Comparison of ENCODE assay signal across 9 cellular contexts in the genomic region with DNA sequence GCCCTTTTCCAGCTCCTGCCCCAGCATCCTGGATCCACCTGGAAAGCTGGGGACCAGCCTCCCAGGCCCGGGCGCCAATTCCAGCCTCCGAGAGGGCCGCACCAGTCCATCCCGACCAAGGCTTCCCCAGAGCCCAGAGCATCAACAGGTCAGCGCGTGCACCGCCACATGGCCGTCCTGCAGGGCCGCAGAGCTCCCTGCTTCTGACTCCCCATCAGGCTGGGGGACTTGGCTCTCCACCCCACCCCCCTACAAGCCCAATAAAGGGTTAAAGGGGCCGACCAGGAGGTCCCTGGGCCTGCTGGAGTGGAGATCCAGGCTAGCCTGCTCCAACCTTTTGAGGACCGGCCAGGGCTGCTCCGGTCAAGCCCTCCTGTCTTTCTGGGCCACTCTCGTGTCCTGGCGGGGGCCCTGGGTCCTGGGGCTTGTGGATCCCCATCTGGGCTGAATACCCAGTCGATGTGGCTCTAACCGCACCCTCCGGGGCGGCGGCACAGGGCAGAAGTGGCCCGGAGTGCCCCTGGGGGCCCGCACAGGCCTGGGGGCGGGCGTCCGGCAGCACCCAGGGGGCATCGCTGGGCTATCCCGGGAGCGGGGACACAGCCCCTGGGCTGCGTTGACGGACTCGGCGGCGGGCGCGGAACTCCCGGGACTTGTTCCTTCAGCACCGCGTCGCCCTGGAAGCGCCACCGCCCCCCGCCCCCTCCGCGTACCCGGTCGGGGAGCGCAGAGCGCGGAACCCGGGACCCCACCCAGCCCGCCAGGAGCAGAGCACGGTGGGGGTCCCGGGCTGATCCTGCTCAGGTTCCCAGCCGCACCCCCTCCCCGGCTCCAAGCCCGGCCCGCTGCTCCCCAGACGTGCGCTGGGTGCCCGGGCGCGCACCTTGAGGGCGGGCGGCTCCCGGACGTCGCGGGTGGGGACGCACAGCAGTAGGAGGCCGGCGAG. TPM values are rescaled to one million over a fixed set of nuclear protein-coding genes. Genes with fewer than 3 reads are reported as not detected.
A peak's percentile ranks its signal among the peaks of the same experiment; 100 is the strongest.
DNase-seq lines count a peak whose midpoint lies in the region; ATAC-seq and TF ChIP-seq lines count a peak whose summit lies in the region.
"Had no signal": no experiment of that assay in that cellular context is flagged by ENCODE, and none has a peak within 500 bp of the region (broad histone marks: within the 10 kb centered on the region; RNA-seq: fewer than 3 reads in every experiment).

No MANE protein-coding gene starts in this region.

- peaks cover 14 to 18% of the 10 kb centered on the region in 2 donors for H3K4me1 ChIP-seq in breast epithelium
- H3K4me1 ChIP-seq in left lung = peaks cover 9 to 43% of the 10 kb centered on the region in 2 donors
- H3K4me1 ChIP-seq in thoracic aorta (ENCODE audit: control insufficient read depth in 1 of 2, low read depth in 2 of 2) = peaks cover 7 to 23% of the 10 kb centered on the region in 2 donors

- DNase-seq in activated T-cell treated with anti-CD3 and anti-CD28 coated beads, Interleukin-2, amount 50 U/mL, for 4 hours = no peak
- no peak for DNase-seq in activated T-cell treated with anti-CD3 and anti-CD28 coated beads, Interleukin-2, amount 50 U/mL, for 72 hours
- DNase-seq in breast epithelium (ENCODE audit: low spot score in 2 of 2) (no peak), left lung (peak in 1 of 2 donors; percentile 74), thoracic aorta (ENCODE audit: low spot score) (no peak), mucosa of gallbladder (ENCODE audit: low spot score) (no peak), DMS79 (lab: John Stamatoyannopoulos, UW) (no peak)
- no peak for DNase-seq in stimulated activated CD8-positive, alpha-beta memory T cell treated with anti-CD3 and anti-CD28 coated beads, Interleukin-4, amount 100 ng/mL, for 48 hours

- ATAC-seq in activated T-cell treated with anti-CD3 and anti-CD28 coated beads, Interleukin-2, amount 50 U/mL, for 4 hours = peak; percentile 41 to 49
- no peak for ATAC-seq in activated T-cell treated with anti-CD3 and anti-CD28 coated beads, Interleukin-2, amount 50 U/mL, for 72 hours (replicated peaks in 1 of 2)
- ATAC-seq in left lung (peak; percentile 25), thoracic aorta (ENCODE audit: insufficient number of reproducible peaks, low FRiP score, low read depth) (no peak)

- no peaks in the 10 kb centered on the region for H3K4me1 Mint-ChIP-seq in activated T-cell treated with anti-CD3 and anti-CD28 coated beads, Interleukin-2, amount 50 U/mL, for 4 hours (ENCODE audit: low read depth)
- no peaks in the 10 kb centered on the region for H3K4me1 Mint-ChIP-seq in activated T-cell treated with anti-CD3 and anti-CD28 coated beads, Interleukin-2, amount 50 U/mL, for 72 hours (ENCODE audit: low read depth)
- H3K4me1 Mint-ChIP-seq: stimulated activated memory B cell treated with anti-CD40 and anti-IgM and Interleukin-4, amounts not matched to agents 10 μg/mL and 1 μg/mL and 100 μg/mL, for 72 hours had no signal

- H3K36me3 Mint-ChIP-seq in activated T-cell treated with anti-CD3 and anti-CD28 coated beads, Interleukin-2, amount 50 U/mL, for 4 hours (ENCODE audit: insufficient read depth) = no peaks in the 10 kb centered on the region
- no peaks in the 10 kb centered on the region for H3K36me3 Mint-ChIP-seq in activated T-cell treated with anti-CD3 and anti-CD28 coated beads, Interleukin-2, amount 50 U/mL, for 72 hours (ENCODE audit: insufficient read depth in 2 of 2)
- H3K36me3 Mint-ChIP-seq: stimulated activated memory B cell treated with anti-CD40 and anti-IgM and Interleukin-4, amounts not matched to agents 10 μg/mL and 1 μg/mL and 100 μg/mL, for 72 hours had no signal

- TF ChIP-seq CTCF in breast epithelium (IDR thresholded peaks at IDR 0.05) (no peak), left lung (IDR thresholded peaks at IDR 0.05) (no peak), thoracic aorta (IDR thresholded peaks at IDR 0.05) (no peak)

- peak overlapping the region; percentile 9 to 79 (median 63) for H3K4me3 ChIP-seq in breast epithelium
- peak overlapping the region; percentile 15 to 40 for H3K4me3 ChIP-seq in left lung
- H3K4me3 ChIP-seq in thoracic aorta = peak overlapping the region; percentile 48

- no peaks in the 10 kb centered on the region for H3K9me3 Mint-ChIP-seq in activated T-cell treated with anti-CD3 and anti-CD28 coated beads, Interleukin-2, amount 50 U/mL, for 4 hours
- no peaks in the 10 kb centered on the region for H3K9me3 Mint-ChIP-seq in activated T-cell treated with anti-CD3 and anti-CD28 coated beads, Interleukin-2, amount 50 U/mL, for 72 hours
- H3K9me3 Mint-ChIP-seq: stimulated activated memory B cell treated with anti-CD40 and anti-IgM and Interleukin-4, amounts not matched to agents 10 μg/mL and 1 μg/mL and 100 μg/mL, for 72 hours had no signal

- no peak overlapping the region for H3K4me3 Mint-ChIP-seq in activated T-cell treated with anti-CD3 and anti-CD28 coated beads, Interleukin-2, amount 50 U/mL, for 4 hours
- peak overlapping the region in 1 of 2 donors; percentile 22 for H3K4me3 Mint-ChIP-seq in activated T-cell treated with anti-CD3 and anti-CD28 coated beads, Interleukin-2, amount 50 U/mL, for 72 hours
- H3K4me3 Mint-ChIP-seq: stimulated activated memory B cell treated with anti-CD40 and anti-IgM and Interleukin-4, amounts not matched to agents 10 μg/mL and 1 μg/mL and 100 μg/mL, for 72 hours had no signal

- peaks cover 24% of the 10 kb centered on the region for H3K27me3 Mint-ChIP-seq in activated T-cell treated with anti-CD3 and anti-CD28 coated beads, Interleukin-2, amount 50 U/mL, for 4 hours (ENCODE audit: low read depth)
- peaks cover 11% of the 10 kb centered on the region for H3K27me3 Mint-ChIP-seq in activated T-cell treated with anti-CD3 and anti-CD28 coated beads, Interleukin-2, amount 50 U/mL, for 72 hours (ENCODE audit: low read depth)

- H3K9me3 ChIP-seq in breast epithelium (no peaks in the 10 kb centered on the region), left lung (no peaks in the 10 kb centered on the region), thoracic aorta (no peaks in the 10 kb centered on the region)

- H3K27ac ChIP-seq in breast epithelium (peak overlapping the region; percentile 78 to 84), left lung (no peak overlapping the region), thoracic aorta (no peak overlapping the region)

- H3K36me3 ChIP-seq in breast epithelium (no peaks in the 10 kb centered on the region), left lung (no peaks in the 10 kb centered on the region), thoracic aorta (no peaks in the 10 kb centered on the region)

- intact Hi-C loops in breast epithelium (cut with DNase I; ENCODE audit: low total_unique reads) = no loop called here
- intact Hi-C loops in left lung (cut with DNase I) = no loop called here

- no peak overlapping the region for H3K27ac Mint-ChIP-seq in activated T-cell treated with anti-CD3 and anti-CD28 coated beads, Interleukin-2, amount 50 U/mL, for 72 hours
- H3K27ac Mint-ChIP-seq: stimulated activated memory B cell treated with anti-CD40 and anti-IgM and Interleukin-4, amounts not matched to agents 10 μg/mL and 1 μg/mL and 100 μg/mL, for 72 hours had no signal

- no peak for TF ChIP-seq POLR2A in breast epithelium (IDR thresholded peaks at IDR 0.05)

- H3K27me3 ChIP-seq in breast epithelium (peaks cover 5 to 12% of the 10 kb centered on the region in 2 donors), left lung (peaks cover 30 to 76% of the 10 kb centered on the region in 2 donors), thoracic aorta (replicated peaks; ENCODE audit: insufficient read depth) (peaks cover 17% of the 10 kb centered on the region)

RNA-seq across cellular contexts. Expression of a gene that starts 0.6 kb away (rescaled TPM):
- under 1 TPM in 1 of 3 donors, not detected in 2; 0.34 TPM for total RNA-seq in activated T-cell treated with anti-CD3 and anti-CD28 coated beads, Interleukin-2, amount 50 U/mL, for 4 hours
- total RNA-seq in activated T-cell treated with anti-CD3 and anti-CD28 coated beads, Interleukin-2, amount 50 U/mL, for 72 hours = under 1 TPM; 0.28 to 0.48 TPM
- total RNA-seq in breast epithelium (1 to 10 TPM in 2 of 3 donors, under 1 TPM in 1; 0.16 to 6.7 (median 3.6) TPM), left lung (under 1 TPM; 0.71 to 0.87 TPM), thoracic aorta (under 1 TPM; 0.92 to 0.95 TPM), mucosa of gallbladder (41.1 TPM)

RNA-seq across cellular contexts. Expression of a gene that starts 7.3 kb away (rescaled TPM):
- 10 to 100 TPM; 15.1 to 33.0 (median 23.2) TPM for total RNA-seq in activated T-cell treated with anti-CD3 and anti-CD28 coated beads, Interleukin-2, amount 50 U/mL, for 4 hours
- total RNA-seq in activated T-cell treated with anti-CD3 and anti-CD28 coated beads, Interleukin-2, amount 50 U/mL, for 72 hours = 10 to 100 TPM; 27.2 to 28.7 TPM
- total RNA-seq in breast epithelium (10 to 100 TPM; 21.9 to 63.9 (median 63.1) TPM), left lung (100 to 1,000 TPM; 104 to 105 TPM), thoracic aorta (10 to 100 TPM; 71.5 to 95.8 TPM), mucosa of gallbladder (376 TPM)

RNA-seq across cellular contexts. Expression of a gene that starts 17.1 kb away (rescaled TPM):
- total RNA-seq in activated T-cell treated with anti-CD3 and anti-CD28 coated beads, Interleukin-2, amount 50 U/mL, for 4 hours = 1 to 10 TPM; 3.6 to 5.5 (median 4.6) TPM
- total RNA-seq in activated T-cell treated with anti-CD3 and anti-CD28 coated beads, Interleukin-2, amount 50 U/mL, for 72 hours = 1 to 10 TPM; 6.6 to 8.4 TPM
- total RNA-seq in breast epithelium (1 to 10 TPM in 2 of 3 donors, under 1 TPM in 1; 0.96 to 2.9 (median 2.8) TPM), left lung (1 to 10 TPM; 2.7 to 4.6 TPM), thoracic aorta (under 1 TPM; 0.41 to 0.92 TPM), mucosa of gallbladder (2.4 TPM)

RNA-seq across cellular contexts. Expression of a gene that starts 21.4 kb away (rescaled TPM):
- total RNA-seq in activated T-cell treated with anti-CD3 and anti-CD28 coated beads, Interleukin-2, amount 50 U/mL, for 4 hours = 1 to 10 TPM in 1 of 3 donors, under 1 TPM in 2; 0.74 to 2.4 (median 0.81) TPM
- total RNA-seq in activated T-cell treated with anti-CD3 and anti-CD28 coated beads, Interleukin-2, amount 50 U/mL, for 72 hours = 1 to 10 TPM; 1.6 to 1.8 TPM
- total RNA-seq in breast epithelium (not detected), left lung (1 to 10 TPM in 1 of 2 donors, under 1 TPM in 1; 0.17 to 2.9 TPM), thoracic aorta (not detected), mucosa of gallbladder (0.26 TPM)

RNA-seq across cellular contexts. Expression of a gene that starts 24.0 kb away (rescaled TPM):
- 1 to 10 TPM; 5.6 to 8.4 (median 7.8) TPM for total RNA-seq in activated T-cell treated with anti-CD3 and anti-CD28 coated beads, Interleukin-2, amount 50 U/mL, for 4 hours
- total RNA-seq in activated T-cell treated with anti-CD3 and anti-CD28 coated beads, Interleukin-2, amount 50 U/mL, for 72 hours = 10 to 100 TPM; 13.6 to 14.3 TPM
- total RNA-seq in breast epithelium (10 to 100 TPM in 1 of 3 donors, 1 to 10 TPM in 2; 6.7 to 12.0 (median 6.9) TPM), left lung (10 to 100 TPM; 28.1 to 43.1 TPM), thoracic aorta (10 to 100 TPM in 1 of 2 donors, 1 to 10 TPM in 1; 9.6 to 11.4 TPM), mucosa of gallbladder (10.5 TPM)

Comparison
In these comparisons a context has a peak if more than half of its experiments do, and no peak if none do; other contexts are left out.
1. ATAC-seq: peak in activated T-cell treated with anti-CD3 and anti-CD28 coated beads, Interleukin-2, amount 50 U/mL, for 4 hours (2 of 2) and left lung (single experiment); none in activated T-cell treated with anti-CD3 and anti-CD28 coated beads, Interleukin-2, amount 50 U/mL, for 72 hours (0 of 2) and thoracic aorta (single experiment).
2. H3K27ac ChIP-seq: peak in breast epithelium (2 of 2); none in left lung (0 of 2) and thoracic aorta (0 of 2).
3. Peak in every context shown above with its lines, with median percentiles within 50 percentile points of each other: H3K4me3 ChIP-seq.